In genomic region chr1:145965119-145965744, GRCh38 we compare ENCODE assay signal across 8 cellular contexts. TPM values are rescaled to one million over a fixed set of nuclear protein-coding genes. Genes with fewer than 3 reads are reported as not detected.
DNase-seq lines count a peak whose midpoint lies in the region; ATAC-seq and TF ChIP-seq lines count a peak whose summit lies in the region.

No MANE protein-coding gene starts in this region.

- H3K27ac ChIP-seq in HL-60 (replicated peaks) (peak overlapping the region; percentile 71), iPS-18a (ENCODE audit: low read length) (no peak overlapping the region)

- peaks cover 22% of the 10 kb centered on the region for H3K36me3 Mint-ChIP-seq in activated T-helper 2 cell treated with anti-CD3 and anti-CD28 coated beads, Interferon-gamma antibody, Interleukin-2, Interleukin-4, amounts not matched to agents 10 μg/mL and 5 μg/mL and 100 μg/mL, durations not matched to agents 14 hours and 24 hours and 36 hours (ENCODE audit: low read depth)
- peaks cover 12% of the 10 kb centered on the region for H3K36me3 Mint-ChIP-seq in stimulated activated memory B cell treated with anti-CD40 and anti-IgM and Interleukin-4, amounts not matched to agents 10 μg/mL and 1 μg/mL and 100 μg/mL, for 72 hours

- H3K4me3 ChIP-seq in HL-60 (replicated peaks; ENCODE audit: insufficient read depth, low read length) (peak overlapping the region; percentile 62), iPS-18a (ENCODE audit: low read length) (peak overlapping the region; percentile 71)

- H3K4me1 Mint-ChIP-seq in activated T-helper 2 cell treated with anti-CD3 and anti-CD28 coated beads, Interferon-gamma antibody, Interleukin-2, Interleukin-4, amounts not matched to agents 10 μg/mL and 5 μg/mL and 100 μg/mL, durations not matched to agents 14 hours and 24 hours and 36 hours (ENCODE audit: low read depth): peaks cover 39% of the 10 kb centered on the region
- H3K4me1 Mint-ChIP-seq in stimulated activated memory B cell treated with anti-CD40 and anti-IgM and Interleukin-4, amounts not matched to agents 10 μg/mL and 1 μg/mL and 100 μg/mL, for 72 hours: peaks cover 55% of the 10 kb centered on the region

- DNase-seq in HL-60 (ENCODE audit: low read depth in 1 of 2, low spot score in 1 of 2) (no peak), hepatic stellate cell (ENCODE audit: low spot score) (no peak)
- no peak for DNase-seq in activated T-helper 2 cell treated with anti-CD3 and anti-CD28 coated beads, Interferon-gamma antibody, Interleukin-2, Interleukin-4, amounts not matched to agents 10 μg/mL and 5 μg/mL and 100 μg/mL, durations not matched to agents 14 hours and 24 hours and 36 hours (ENCODE audit: low spot score)

- intact Hi-C loops in activated T-helper 2 cell treated with anti-CD3 and anti-CD28 coated beads, Interferon-gamma antibody, Interleukin-2, Interleukin-4, amounts not matched to agents 10 μg/mL and 5 μg/mL and 100 μg/mL, durations not matched to agents 14 hours and 24 hours and 36 hours (cut with micrococcal nuclease): loop anchor here (2.0 kb wide), 2 partner anchors 46 to 74 kb away; partner anchors contain the start of gene PEX11B

- no peaks in the 10 kb centered on the region for H3K27me3 Mint-ChIP-seq in activated T-helper 2 cell treated with anti-CD3 and anti-CD28 coated beads, Interferon-gamma antibody, Interleukin-2, Interleukin-4, amounts not matched to agents 10 μg/mL and 5 μg/mL and 100 μg/mL, durations not matched to agents 14 hours and 24 hours and 36 hours (ENCODE audit: low read depth)
- H3K27me3 Mint-ChIP-seq in stimulated activated memory B cell treated with anti-CD40 and anti-IgM and Interleukin-4, amounts not matched to agents 10 μg/mL and 1 μg/mL and 100 μg/mL, for 72 hours: no peaks in the 10 kb centered on the region

- H3K36me3 ChIP-seq in iPS-18a (ENCODE audit: control insufficient read depth, low read depth, low read length): no peaks in the 10 kb centered on the region

- H3K9me3 Mint-ChIP-seq in activated T-helper 2 cell treated with anti-CD3 and anti-CD28 coated beads, Interferon-gamma antibody, Interleukin-2, Interleukin-4, amounts not matched to agents 10 μg/mL and 5 μg/mL and 100 μg/mL, durations not matched to agents 14 hours and 24 hours and 36 hours: peaks cover 15% of the 10 kb centered on the region
- no peaks in the 10 kb centered on the region for H3K9me3 Mint-ChIP-seq in stimulated activated memory B cell treated with anti-CD40 and anti-IgM and Interleukin-4, amounts not matched to agents 10 μg/mL and 1 μg/mL and 100 μg/mL, for 72 hours

- H3K27me3 ChIP-seq in HL-60 (ENCODE audit: insufficient read depth, poor library complexity, severe bottlenecking): no peaks in the 10 kb centered on the region
- H3K27me3 ChIP-seq in iPS-18a (ENCODE audit: control insufficient read depth, insufficient read depth, low read length): peaks cover 37% of the 10 kb centered on the region

- H3K27ac Mint-ChIP-seq in activated T-helper 2 cell treated with anti-CD3 and anti-CD28 coated beads, Interferon-gamma antibody, Interleukin-2, Interleukin-4, amounts not matched to agents 10 μg/mL and 5 μg/mL and 100 μg/mL, durations not matched to agents 14 hours and 24 hours and 36 hours: peak overlapping the region; percentile 81
- H3K27ac Mint-ChIP-seq in stimulated activated memory B cell treated with anti-CD40 and anti-IgM and Interleukin-4, amounts not matched to agents 10 μg/mL and 1 μg/mL and 100 μg/mL, for 72 hours: peak overlapping the region; percentile 86

- TF ChIP-seq CTCF in HL-60 (IDR thresholded peaks at IDR 0.05; ENCODE audit: insufficient read depth, low read length): no peak

- peak overlapping the region; percentile 8 for H3K9ac ChIP-seq in iPS-18a (ENCODE audit: low read length)

- no peaks in the 10 kb centered on the region for H3K9me3 ChIP-seq in iPS-18a (ENCODE audit: control insufficient read depth, low read depth, low read length)

- no peak for ATAC-seq in stimulated activated memory B cell treated with anti-CD40 and anti-IgM and Interleukin-4, amounts not matched to agents 10 μg/mL and 1 μg/mL and 100 μg/mL, for 72 hours
- no peak for ATAC-seq in HG03521 (IDR thresholded peaks at IDR 0.05; ENCODE audit: unreplicated experiment)
- no peak for ATAC-seq in GM21737 (IDR thresholded peaks at IDR 0.05; ENCODE audit: unreplicated experiment)
- ATAC-seq in GM21529 (IDR thresholded peaks at IDR 0.05; ENCODE audit: unreplicated experiment): no peak

- H3K4me3 Mint-ChIP-seq in activated T-helper 2 cell treated with anti-CD3 and anti-CD28 coated beads, Interferon-gamma antibody, Interleukin-2, Interleukin-4, amounts not matched to agents 10 μg/mL and 5 μg/mL and 100 μg/mL, durations not matched to agents 14 hours and 24 hours and 36 hours (ENCODE audit: low read depth): peak overlapping the region; percentile 90
- H3K4me3 Mint-ChIP-seq in stimulated activated memory B cell treated with anti-CD40 and anti-IgM and Interleukin-4, amounts not matched to agents 10 μg/mL and 1 μg/mL and 100 μg/mL, for 72 hours: peak overlapping the region; percentile 85

- H3K4me1 ChIP-seq in iPS-18a (ENCODE audit: control insufficient read depth, low read depth, low read length): peaks cover 11% of the 10 kb centered on the region

RNA-seq across cellular contexts. Expression of gene POLR3GL, which starts 0.7 kb away (rescaled TPM):
- total RNA-seq in activated T-helper 2 cell treated with anti-CD3 and anti-CD28 coated beads, Interferon-gamma antibody, Interleukin-2, Interleukin-4, amounts not matched to agents 10 μg/mL and 5 μg/mL and 100 μg/mL, durations not matched to agents 14 hours and 24 hours and 36 hours: 13.2 and 14.7 TPM in 2 replicates

RNA-seq across cellular contexts. Expression of gene ANKRD34A, which starts 0.9 kb away (rescaled TPM):
- total RNA-seq in activated T-helper 2 cell treated with anti-CD3 and anti-CD28 coated beads, Interferon-gamma antibody, Interleukin-2, Interleukin-4, amounts not matched to agents 10 μg/mL and 5 μg/mL and 100 μg/mL, durations not matched to agents 14 hours and 24 hours and 36 hours: 4.1 TPM in 2 replicates

RNA-seq across cellular contexts. Expression of gene LIX1L, which starts 7.4 kb away (rescaled TPM):
- 38.1 and 39.4 TPM in 2 replicates for total RNA-seq in activated T-helper 2 cell treated with anti-CD3 and anti-CD28 coated beads, Interferon-gamma antibody, Interleukin-2, Interleukin-4, amounts not matched to agents 10 μg/mL and 5 μg/mL and 100 μg/mL, durations not matched to agents 14 hours and 24 hours and 36 hours

RNA-seq across cellular contexts. Expression of gene TXNIP, which starts 31.1 kb away (rescaled TPM):
- 37.8 and 39.1 TPM in 2 replicates for total RNA-seq in activated T-helper 2 cell treated with anti-CD3 and anti-CD28 coated beads, Interferon-gamma antibody, Interleukin-2, Interleukin-4, amounts not matched to agents 10 μg/mL and 5 μg/mL and 100 μg/mL, durations not matched to agents 14 hours and 24 hours and 36 hours

RNA-seq across cellular contexts. Expression of gene RBM8A, which starts 37.9 kb away (rescaled TPM):
- total RNA-seq in activated T-helper 2 cell treated with anti-CD3 and anti-CD28 coated beads, Interferon-gamma antibody, Interleukin-2, Interleukin-4, amounts not matched to agents 10 μg/mL and 5 μg/mL and 100 μg/mL, durations not matched to agents 14 hours and 24 hours and 36 hours: 270 and 287 TPM in 2 replicates
